In genomic region chr1:234670936-234671628, GRCh38 we compare ENCODE assay signal across 17 cellular contexts.
DNase-seq lines count a peak whose midpoint lies in the region; ATAC-seq and TF ChIP-seq lines count a peak whose summit lies in the region.
"Had no signal": no experiment of that assay in that cellular context is flagged by ENCODE, and none has a peak within 500 bp of the region (broad histone marks: within the 10 kb centered on the region; RNA-seq: fewer than 3 reads in every experiment).

No MANE protein-coding gene starts in this region.

- ATAC-seq in upper lobe of right lung, result peak; percentile 64
- ATAC-seq in activated CD8-positive, alpha-beta T cell treated with anti-CD3 and anti-CD28 coated beads, Interleukin-2, amount 10 ng/mL, durations not matched to agents 7 days and 5 days, result no peak
- no peak for ATAC-seq in GM18861 (IDR thresholded peaks at IDR 0.05; ENCODE audit: unreplicated experiment)
- ATAC-seq: effector memory CD8-positive, alpha-beta T cell had no signal

- in situ Hi-C loops in T47D (cut with HindIII; ENCODE audit: low pct_unique_long_range_greater_than_20kb, low sequenced_read_pairs), result no loop called here
- in situ Hi-C loops in GM13977 (cut with MboI; ENCODE audit: low pct_unique_long_range_greater_than_20kb, low sequenced_read_pairs, unreplicated experiment), result no loop called here

- H3K4me3 ChIP-seq in breast epithelium, result no peak overlapping the region
- H3K4me3 ChIP-seq in fibroblast of the aortic adventitia (ENCODE audit: low read depth, low read length), result no peak overlapping the region
- no peak overlapping the region for H3K4me3 ChIP-seq in upper lobe of right lung
- H3K4me3 ChIP-seq: prostate gland had no signal

- H3K27ac ChIP-seq in breast epithelium (peak overlapping the region in 1 of 2 donors; percentile 10), upper lobe of right lung (peak overlapping the region; percentile 78)
- H3K27ac ChIP-seq: prostate gland had no signal

- H3K36me3 ChIP-seq in breast epithelium (no peaks in the 10 kb centered on the region), upper lobe of right lung (no peaks in the 10 kb centered on the region)
- H3K36me3 ChIP-seq: prostate gland had no signal

- CTCF ChIA-PET in activated CD8-positive, alpha-beta T cell treated with anti-CD3 and anti-CD28 coated beads, Interleukin-2, amount 10 ng/mL, durations not matched to agents 7 days and 5 days (lab: Charles Lee), result interaction anchor here (1.1 kb wide), 2 partner anchors 10 to 21 kb away, joined by 3 read pairs; no protein-coding TSS in a partner anchor

- no peaks in the 10 kb centered on the region for H3K27me3 Mint-ChIP-seq in activated CD8-positive, alpha-beta T cell treated with anti-CD3 and anti-CD28 coated beads, Interleukin-2, amount 10 ng/mL, durations not matched to agents 7 days and 5 days (ENCODE audit: low read depth)
- H3K27me3 Mint-ChIP-seq: activated naive CD8-positive, alpha-beta T cell treated with anti-CD3 and anti-CD28 coated beads for 36 hours; effector memory CD8-positive, alpha-beta T cell had no signal

- POLR2A ChIA-PET in activated CD8-positive, alpha-beta T cell treated with anti-CD3 and anti-CD28 coated beads, Interleukin-2, amount 10 ng/mL, durations not matched to agents 7 days and 5 days (lab: Charles Lee), result no interaction called here

- H3K9me3 Mint-ChIP-seq in activated CD8-positive, alpha-beta T cell treated with anti-CD3 and anti-CD28 coated beads, Interleukin-2, amount 10 ng/mL, durations not matched to agents 7 days and 5 days (ENCODE audit: insufficient read depth), result no peaks in the 10 kb centered on the region
- H3K9me3 Mint-ChIP-seq: effector memory CD8-positive, alpha-beta T cell had no signal

- peaks cover 9% of the 10 kb centered on the region for H3K4me1 Mint-ChIP-seq in activated CD8-positive, alpha-beta T cell treated with anti-CD3 and anti-CD28 coated beads, Interleukin-2, amount 10 ng/mL, durations not matched to agents 7 days and 5 days (ENCODE audit: low read depth)

- no peaks in the 10 kb centered on the region for H3K27me3 ChIP-seq in breast epithelium
- no peaks in the 10 kb centered on the region for H3K27me3 ChIP-seq in upper lobe of right lung

- intact Hi-C loops in breast epithelium (cut with DNase I; ENCODE audit: low total_unique reads) (loop anchor here (1.0 kb wide), 1 partner anchor 15 kb away; no protein-coding TSS in a partner anchor), upper lobe of right lung (cut with DNase I) (no loop called here)

- H3K4me1 ChIP-seq in breast epithelium (no peaks in the 10 kb centered on the region), upper lobe of right lung (peaks cover 5% of the 10 kb centered on the region)
- H3K4me1 ChIP-seq: prostate gland had no signal

- H3K4me3 Mint-ChIP-seq in activated CD8-positive, alpha-beta T cell treated with anti-CD3 and anti-CD28 coated beads, Interleukin-2, amount 10 ng/mL, durations not matched to agents 7 days and 5 days, result no peak overlapping the region
- H3K4me3 Mint-ChIP-seq: activated naive CD8-positive, alpha-beta T cell treated with anti-CD3 and anti-CD28 coated beads for 36 hours; effector memory CD8-positive, alpha-beta T cell had no signal

- no peak for TF ChIP-seq POLR2A in breast epithelium (IDR thresholded peaks at IDR 0.05)

- no peak for TF ChIP-seq CTCF in breast epithelium (IDR thresholded peaks at IDR 0.05)
- no peak for TF ChIP-seq CTCF in fibroblast of the aortic adventitia (IDR thresholded peaks at IDR 0.05; ENCODE audit: insufficient read depth, low read length)
- no peak for TF ChIP-seq CTCF in upper lobe of right lung (IDR thresholded peaks at IDR 0.05)
- TF ChIP-seq CTCF in GM13977 (IDR thresholded peaks at IDR 0.05; ENCODE audit: extremely low read depth, insufficient read depth, missing control alignments), result no peak

- DNase-seq in T47D (ENCODE audit: low read depth in 1 of 2, low spot score in 1 of 2) (peak; percentile 30 to 65), breast epithelium (ENCODE audit: low spot score in 2 of 2) (no peak), NCI-H345 (lab: John Stamatoyannopoulos, UW) (peak; percentile 63), fibroblast of the aortic adventitia (ENCODE audit: low read depth) (peak; percentile 77), upper lobe of right lung (no peak), GM13977 (ENCODE audit: low spot score) (no peak)
- DNase-seq in activated CD8-positive, alpha-beta T cell treated with anti-CD3 and anti-CD28 coated beads, Interleukin-2, amount 10 ng/mL, durations not matched to agents 7 days and 5 days, result no peak
- DNase-seq: activated CD4-positive, CD25-positive, alpha-beta regulatory T cell treated with anti-CD3 and anti-CD28 coated beads, Interleukin-2, amount 50 U/mL, for 72 hours; activated naive CD8-positive, alpha-beta T cell treated with anti-CD3 and anti-CD28 coated beads for 36 hours; activated T-cell treated with anti-CD3 and anti-CD28 coated beads, Interleukin-2, amount 50 U/mL, for 1 hour; central memory CD4-positive, alpha-beta T cell; effector memory CD8-positive, alpha-beta T cell; KG1; NCI-H1694; SW 1271 had no signal

- no peak overlapping the region for H3K27ac Mint-ChIP-seq in activated CD8-positive, alpha-beta T cell treated with anti-CD3 and anti-CD28 coated beads, Interleukin-2, amount 10 ng/mL, durations not matched to agents 7 days and 5 days
- H3K27ac Mint-ChIP-seq: activated naive CD8-positive, alpha-beta T cell treated with anti-CD3 and anti-CD28 coated beads for 36 hours; effector memory CD8-positive, alpha-beta T cell had no signal

- no peaks in the 10 kb centered on the region for H3K9me3 ChIP-seq in breast epithelium
- H3K9me3 ChIP-seq in upper lobe of right lung, result no peaks in the 10 kb centered on the region
- H3K9me3 ChIP-seq: prostate gland had no signal

- H3K36me3 Mint-ChIP-seq in activated CD8-positive, alpha-beta T cell treated with anti-CD3 and anti-CD28 coated beads, Interleukin-2, amount 10 ng/mL, durations not matched to agents 7 days and 5 days (ENCODE audit: low read depth), result no peaks in the 10 kb centered on the region

Comparison
In these comparisons a context has a peak if more than half of its experiments do, and no peak if none do; other contexts are left out.
1. DNase-seq: peak in T47D (2 of 2), NCI-H345 (single experiment) and fibroblast of the aortic adventitia (single experiment); none in breast epithelium (0 of 2), upper lobe of right lung (single experiment), activated CD8-positive, alpha-beta T cell treated with anti-CD3 and anti-CD28 coated beads, Interleukin-2, amount 10 ng/mL, durations not matched to agents 7 days and 5 days (single experiment) and GM13977 (single experiment).